17 cellular contexts compared by ENCODE assay signal in genomic region chr2:85024372-85025047, GRCh38.
"Had no signal": no experiment of that assay in that cellular context is flagged by ENCODE, and none has a peak within 500 bp of the region (broad histone marks: within the 10 kb centered on the region; RNA-seq: fewer than 3 reads in every experiment).

No MANE protein-coding gene starts in this region.

- H3K4me2 ChIP-seq: hepatocyte had no signal

- H3K36me3 ChIP-seq: colonic mucosa had no signal

- H3K4me3 ChIP-seq: colonic mucosa, hepatocyte, left ventricle myocardium inferior, psoas muscle, upper lobe of right lung had no signal

- H2AFZ ChIP-seq: hepatocyte had no signal

- H3K9me3 Mint-ChIP-seq: activated B cell treated with CpG ODN at 0.5 μM for 24 hours; activated CD4-positive, alpha-beta T cell treated with anti-CD3 and anti-CD28 coated beads, Interleukin-2, amount 10 ng/mL, durations not matched to agents 24 days and 14 days; activated T-helper 17 cell treated with anti-CD3 and anti-CD28 coated beads, Interleukin-2, amount 50 U/mL, for 72 hours; stimulated activated naive CD8-positive, alpha-beta T cell treated with anti-CD3 and anti-CD28 coated beads, Interleukin-15, amount 100 ng/mL, for 72 hours had no signal

- H3K27me3 Mint-ChIP-seq: activated B cell treated with CpG ODN at 0.5 μM for 24 hours; activated CD4-positive, alpha-beta T cell treated with anti-CD3 and anti-CD28 coated beads, Interleukin-2, amount 10 ng/mL, durations not matched to agents 24 days and 14 days; activated T-helper 17 cell treated with anti-CD3 and anti-CD28 coated beads, Interleukin-2, amount 50 U/mL, for 72 hours; stimulated activated naive CD8-positive, alpha-beta T cell treated with anti-CD3 and anti-CD28 coated beads, Interleukin-15, amount 100 ng/mL, for 72 hours had no signal

- H3K4me3 Mint-ChIP-seq: activated B cell treated with CpG ODN at 0.5 μM for 24 hours; activated CD4-positive, alpha-beta T cell treated with anti-CD3 and anti-CD28 coated beads, Interleukin-2, amount 10 ng/mL, durations not matched to agents 24 days and 14 days; activated T-helper 17 cell treated with anti-CD3 and anti-CD28 coated beads, Interleukin-2, amount 50 U/mL, for 72 hours; stimulated activated naive CD8-positive, alpha-beta T cell treated with anti-CD3 and anti-CD28 coated beads, Interleukin-15, amount 100 ng/mL, for 72 hours had no signal

- H3K4me1 ChIP-seq: colonic mucosa, psoas muscle, upper lobe of right lung had no signal

- DNase-seq: activated B cell treated with CpG ODN at 0.5 μM for 24 hours; activated CD4-positive, alpha-beta T cell treated with anti-CD3 and anti-CD28 coated beads, Interleukin-2, amount 10 ng/mL, durations not matched to agents 24 days and 14 days; activated CD8-positive, alpha-beta memory T cell treated with anti-CD3 and anti-CD28 coated beads for 24 hours; activated naive CD4-positive, alpha-beta T cell treated with Interleukin-2 at 50 U/mL for 16 hours; amniotic stem cell; caudate nucleus; colonic mucosa; islet precursor cell; left ventricle myocardium inferior; mesendoderm; psoas muscle; stimulated activated naive CD8-positive, alpha-beta T cell treated with anti-CD3 and anti-CD28 coated beads, Interleukin-15, amount 100 ng/mL, for 72 hours; upper lobe of right lung had no signal

- H3K27me3 ChIP-seq: colonic mucosa, hepatocyte, upper lobe of right lung had no signal

- H3K27ac Mint-ChIP-seq: activated B cell treated with CpG ODN at 0.5 μM for 24 hours; activated CD4-positive, alpha-beta T cell treated with anti-CD3 and anti-CD28 coated beads, Interleukin-2, amount 10 ng/mL, durations not matched to agents 24 days and 14 days; activated T-helper 17 cell treated with anti-CD3 and anti-CD28 coated beads, Interleukin-2, amount 50 U/mL, for 72 hours had no signal

- ATAC-seq: activated T-helper 17 cell treated with anti-CD3 and anti-CD28 coated beads, Interleukin-2, amount 50 U/mL, for 72 hours; esophagus mucosa; sciatic nerve; stimulated activated naive CD8-positive, alpha-beta T cell treated with anti-CD3 and anti-CD28 coated beads, Interleukin-15, amount 100 ng/mL, for 72 hours; upper lobe of right lung had no signal

- H3K27ac ChIP-seq: colonic mucosa, hepatocyte, left ventricle myocardium inferior, psoas muscle, upper lobe of right lung had no signal
